8 cellular contexts compared by ENCODE assay signal in the genomic region with DNA sequence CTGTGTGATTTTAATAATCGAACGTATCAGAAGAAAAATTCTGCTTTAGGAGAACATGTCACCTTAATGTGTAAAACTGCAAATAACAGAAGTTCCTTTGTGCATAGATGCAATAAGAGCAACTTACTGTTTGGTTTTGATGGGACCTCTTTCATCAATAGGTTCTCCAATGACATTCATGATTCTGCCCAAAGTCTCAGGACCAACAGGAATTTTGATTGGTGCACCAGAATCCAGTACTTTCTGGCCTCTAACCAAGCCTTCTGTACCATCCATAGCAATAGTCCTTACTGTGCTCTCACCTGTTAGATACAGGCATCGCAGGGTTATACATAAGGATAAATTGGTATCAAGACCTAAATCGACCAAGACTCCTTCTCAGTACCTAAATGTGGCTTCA. TPM values are rescaled to one million over a fixed set of nuclear protein-coding genes. Genes with fewer than 3 reads are reported as not detected.
A peak's percentile ranks its signal among the peaks of the same experiment; 100 is the strongest.
DNase-seq lines count a peak whose midpoint lies in the region; ATAC-seq and TF ChIP-seq lines count a peak whose summit lies in the region.

No MANE protein-coding gene starts in this region.

- no peak for TF ChIP-seq RAD21 in liver (IDR thresholded peaks at IDR 0.05)

- TF ChIP-seq CTCF in astrocyte of the cerebellum (IDR thresholded peaks at IDR 0.05; ENCODE audit: low read depth, low read length, missing control alignments) = no peak
- TF ChIP-seq CTCF in liver (IDR thresholded peaks at IDR 0.05; ENCODE audit: low read depth, low read length, missing input control) = no peak
- no peak for TF ChIP-seq CTCF in transverse colon (IDR thresholded peaks at IDR 0.05)

- H3K27me3 ChIP-seq in liver (ENCODE audit: control insufficient read depth in 4 of 4, insufficient read depth in 4 of 4, low read length in 3 of 4) (no peaks in the 10 kb centered on the region), transverse colon (no peaks in the 10 kb centered on the region)

- no peaks in the 10 kb centered on the region for H3K9me3 ChIP-seq in liver (ENCODE audit: control insufficient read depth in 4 of 4, low read length in 3 of 4)
- H3K9me3 ChIP-seq in transverse colon = no peaks in the 10 kb centered on the region

- WGBS in liver = 48% methylated on average over 4 of the region's 4 CpGs
- 23 to 30% methylated on average over 3 to 4 of the region's 4 CpGs for WGBS in transverse colon (ENCODE audit: low coverage in 1 of 2), 2 donors

- peaks cover 53% of the 10 kb centered on the region for H3K4me1 Mint-ChIP-seq in activated T-cell treated with anti-CD3 and anti-CD28 coated beads, Interleukin-2, amount 50 U/mL, for 72 hours (ENCODE audit: low read depth)

- H3K27ac Mint-ChIP-seq in activated T-cell treated with anti-CD3 and anti-CD28 coated beads, Interleukin-2, amount 50 U/mL, for 72 hours = peak overlapping the region; percentile 88

- H3K9me3 Mint-ChIP-seq in activated T-cell treated with anti-CD3 and anti-CD28 coated beads, Interleukin-2, amount 50 U/mL, for 72 hours = no peaks in the 10 kb centered on the region

- H3K9ac ChIP-seq in liver (ENCODE audit: low read depth in 1 of 2, low read length in 2 of 2) = peak overlapping the region; percentile 98

- H3K36me3 Mint-ChIP-seq in activated T-cell treated with anti-CD3 and anti-CD28 coated beads, Interleukin-2, amount 50 U/mL, for 72 hours (ENCODE audit: insufficient read depth in 2 of 2) = peaks cover 25 to 36% of the 10 kb centered on the region in 2 donors

- ATAC-seq in activated T-cell treated with anti-CD3 and anti-CD28 coated beads, Interleukin-2, amount 50 U/mL, for 72 hours (replicated peaks in 1 of 2) = no peak

- H3K36me3 ChIP-seq in liver (ENCODE audit: control insufficient read depth in 4 of 4, insufficient read depth in 3 of 4, low read depth in 1 of 4, low read length in 3 of 4) (peaks cover 12 to 35% (median 27%) of the 10 kb centered on the region in 4 donors), transverse colon (peaks cover 0 to 45% (median 24%) of the 10 kb centered on the region in 4 donors)

- in situ Hi-C loops in astrocyte of the cerebellum (cut with HindIII; ENCODE audit: low sequenced_read_pairs) = no loop called here
- in situ Hi-C loops in transverse colon (cut with MboI; ENCODE audit: low pct_ligation_motif_present in 1 of 4, low pct_unique_long_range_greater_than_20kb in 1 of 4, low sequenced_read_pairs in 3 of 4) = no loop called here

- no peak for TF ChIP-seq EP300 in transverse colon (IDR thresholded peaks at IDR 0.05; ENCODE audit: low read depth)

- no peaks in the 10 kb centered on the region for H3K27me3 Mint-ChIP-seq in activated T-cell treated with anti-CD3 and anti-CD28 coated beads, Interleukin-2, amount 50 U/mL, for 72 hours (ENCODE audit: low read depth)

- H3K4me3 ChIP-seq in astrocyte of the cerebellum (ENCODE audit: low read depth, low read length) = peak overlapping the region; percentile 100
- peak overlapping the region; percentile 73 to 99 (median 97) for H3K4me3 ChIP-seq in liver (ENCODE audit: low read depth in 1 of 3, low read length in 3 of 3)
- H3K4me3 ChIP-seq in transverse colon = peak overlapping the region; percentile 84 to 97 (median 92)

- H3K4me1 ChIP-seq in liver (ENCODE audit: control insufficient read depth in 4 of 4, insufficient read depth in 4 of 4, low read length in 3 of 4) = peaks cover 2 to 16% (median 8%) of the 10 kb centered on the region in 4 donors
- peaks cover 14 to 42% (median 34%) of the 10 kb centered on the region in 4 donors for H3K4me1 ChIP-seq in transverse colon

- TF ChIP-seq POLR2A in transverse colon (IDR thresholded peaks at IDR 0.05) = no peak

- H3K27ac ChIP-seq in liver (ENCODE audit: low read depth in 1 of 2, low read length in 2 of 2) (peak overlapping the region in 1 of 2 donors; percentile 91), transverse colon (peak overlapping the region; percentile 93 to 99 (median 96))

- intact Hi-C loops in transverse colon (cut with DNase I; ENCODE audit: low total_unique reads) = no loop called here

- DNase-seq in activated T-cell treated with anti-CD3 and anti-CD28 coated beads, Interleukin-2, amount 50 U/mL, for 72 hours = no peak
- DNase-seq in activated T-cell treated with anti-CD3 and anti-CD28 coated beads for 4 hours (no peak), astrocyte of the cerebellum (ENCODE audit: low read depth) (no peak), transverse colon (no peak), DMS53 treated with DMSO at 0.1 percent for 48 hours (lab: John Stamatoyannopoulos, UW; ENCODE audit: unreplicated experiment) (no peak), NCI-H146 treated with DMSO at 0.1 percent for 48 hours (lab: John Stamatoyannopoulos, UW; ENCODE audit: unreplicated experiment) (no peak), D341Med (ENCODE audit: low spot score) (no peak)

- H3K4me3 Mint-ChIP-seq in activated T-cell treated with anti-CD3 and anti-CD28 coated beads, Interleukin-2, amount 50 U/mL, for 72 hours = peak overlapping the region; percentile 88 to 97

TF ChIP-seq in liver, 16 proteins besides CTCF, POLR2A, EP300 and RAD21:
- TF ChIP-seq HNF4A (conservative IDR thresholded peaks at IDR 0.05) (no peak), NR2F2 (IDR thresholded peaks at IDR 0.05) (no peak)

RNA-seq across cellular contexts. Expression of a gene that starts 1.1 kb away (rescaled TPM):
- 100 to 1,000 TPM; 661 to 679 TPM for total RNA-seq in activated T-cell treated with anti-CD3 and anti-CD28 coated beads, Interleukin-2, amount 50 U/mL, for 72 hours
- 100 to 1,000 TPM; 273 to 347 TPM for total RNA-seq in liver
- 100 to 1,000 TPM; 528 to 569 TPM for polyA plus RNA-seq in liver
- 1,000 to 10,000 TPM in 1 of 4 donors, 100 to 1,000 TPM in 3; 442 to 1,000 (median 608) TPM for total RNA-seq in transverse colon

RNA-seq across cellular contexts. Expression of a gene that starts 14.5 kb away (rescaled TPM):
- total RNA-seq in activated T-cell treated with anti-CD3 and anti-CD28 coated beads, Interleukin-2, amount 50 U/mL, for 72 hours = 100 to 1,000 TPM; 128 to 154 TPM
- total RNA-seq in liver (10 to 100 TPM; 23.0 to 31.9 TPM), transverse colon (100 to 1,000 TPM; 108 to 261 (median 124) TPM)
- 10 to 100 TPM; 12.8 to 21.0 TPM for polyA plus RNA-seq in liver

RNA-seq across cellular contexts. Expression of a gene that starts 43.4 kb away (rescaled TPM):
- total RNA-seq in activated T-cell treated with anti-CD3 and anti-CD28 coated beads, Interleukin-2, amount 50 U/mL, for 72 hours = 100 to 1,000 TPM; 166 to 192 TPM
- total RNA-seq in liver (10 to 100 TPM; 65.0 to 87.2 TPM), transverse colon (100 to 1,000 TPM in 2 of 4 donors, 10 to 100 TPM in 2; 40.4 to 168 (median 102) TPM)
- polyA plus RNA-seq in liver = 10 to 100 TPM; 75.4 to 94.1 TPM
